In the genomic region with DNA sequence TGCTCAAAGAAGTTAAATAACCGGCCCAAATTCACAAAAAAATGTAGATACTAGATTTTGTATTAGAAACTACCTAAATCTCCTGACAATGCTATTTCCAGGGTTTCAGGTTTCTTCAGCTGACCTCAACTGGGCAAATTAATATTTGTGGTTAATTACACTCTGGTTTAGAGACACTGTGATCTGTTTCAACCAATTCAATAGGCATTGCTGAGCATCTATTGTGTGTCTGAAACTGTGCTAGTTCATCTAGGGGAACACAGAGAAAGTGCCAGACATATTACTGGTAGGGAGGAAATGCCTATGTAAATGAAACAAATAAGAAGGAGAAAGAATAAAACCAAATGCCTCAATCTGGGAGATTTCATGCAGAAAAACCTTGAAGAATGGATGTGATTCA, we compare ENCODE assay signal across 24 cellular contexts. TPM values are rescaled to one million over a fixed set of nuclear protein-coding genes. Genes with fewer than 3 reads are reported as not detected.
DNase-seq lines count a peak whose midpoint lies in the region; ATAC-seq and TF ChIP-seq lines count a peak whose summit lies in the region.
"Had no signal": no experiment of that assay in that cellular context is flagged by ENCODE, and none has a peak within 500 bp of the region (broad histone marks: within the 10 kb centered on the region; RNA-seq: fewer than 3 reads in every experiment).

No MANE protein-coding gene starts in this region.

- H3K9me3 ChIP-seq in endodermal cell (ENCODE audit: control insufficient read depth, low read length) (no peaks in the 10 kb centered on the region), transverse colon (no peaks in the 10 kb centered on the region)
- H3K9me3 ChIP-seq: A549, HAP-1, SJSA1 had no signal

- intact Hi-C loops in activated T-helper 1 cell treated with anti-CD3 and anti-CD28 coated beads, Interleukin-12 subunit alpha, Interleukin-12 subunit beta, Interleukin-2, Interleukin-4 antibody, amounts not matched to agents 30 ng/mL and 10 ng/mL and 1 ng/mL, durations not matched to agents 14 hours and 24 hours and 36 hours (cut with micrococcal nuclease) = no loop called here
- intact Hi-C loops in transverse colon (cut with DNase I; ENCODE audit: low total_unique reads) = no loop called here

- no peak for TF ChIP-seq CTCF in endodermal cell (conservative IDR thresholded peaks at IDR 0.05)
- TF ChIP-seq CTCF in transverse colon (IDR thresholded peaks at IDR 0.05) = no peak

- no peak for TF ChIP-seq EP300 in transverse colon (IDR thresholded peaks at IDR 0.05; ENCODE audit: low read depth)

- no peak overlapping the region for H3K27ac Mint-ChIP-seq in activated T-helper 1 cell treated with anti-CD3 and anti-CD28 coated beads, Interleukin-12 subunit alpha, Interleukin-12 subunit beta, Interleukin-2, Interleukin-4 antibody, amounts not matched to agents 30 ng/mL and 10 ng/mL and 1 ng/mL, durations not matched to agents 14 hours and 24 hours and 36 hours
- H3K27ac Mint-ChIP-seq in endodermal cell = no peak overlapping the region
- H3K27ac Mint-ChIP-seq: GM23338, HFFc6 had no signal

- ATAC-seq in GM19463 (IDR thresholded peaks at IDR 0.05; ENCODE audit: unreplicated experiment) = peak; percentile 48
- no peak for ATAC-seq in GM19035 (IDR thresholded peaks at IDR 0.05; ENCODE audit: unreplicated experiment)
- ATAC-seq: A549, GM23338 had no signal

- H3K4me1 ChIP-seq in endodermal cell (ENCODE audit: control insufficient read depth, insufficient read depth, low read length) (no peaks in the 10 kb centered on the region), transverse colon (peaks cover 0 to 27% (median 3%) of the 10 kb centered on the region in 4 donors)

- in situ Hi-C loops in transverse colon (cut with MboI; ENCODE audit: low pct_ligation_motif_present in 1 of 4, low pct_unique_long_range_greater_than_20kb in 1 of 4, low sequenced_read_pairs in 3 of 4) = no loop called here

- no peaks in the 10 kb centered on the region for H3K36me3 ChIP-seq in endodermal cell (ENCODE audit: control insufficient read depth, insufficient read depth, low read length)
- H3K36me3 ChIP-seq in transverse colon = no peaks in the 10 kb centered on the region
- H3K36me3 ChIP-seq: HAP-1, SJSA1 had no signal

- no peak overlapping the region for H3K4me3 ChIP-seq in endodermal cell (ENCODE audit: low read length)
- H3K4me3 ChIP-seq in transverse colon = no peak overlapping the region
- H3K4me3 ChIP-seq: A549, GM23338, HAP-1, SJSA1 had no signal

- H3K27me3 ChIP-seq in endodermal cell (ENCODE audit: control insufficient read depth, insufficient read depth, low read length, poor library complexity, severe bottlenecking) (no peaks in the 10 kb centered on the region), transverse colon (no peaks in the 10 kb centered on the region)
- H3K27me3 ChIP-seq: SJSA1 had no signal

- H3K27me3 Mint-ChIP-seq in activated T-helper 1 cell treated with anti-CD3 and anti-CD28 coated beads, Interleukin-12 subunit alpha, Interleukin-12 subunit beta, Interleukin-2, Interleukin-4 antibody, amounts not matched to agents 30 ng/mL and 10 ng/mL and 1 ng/mL, durations not matched to agents 14 hours and 24 hours and 36 hours (ENCODE audit: insufficient read depth) = peaks cover 4% of the 10 kb centered on the region
- H3K27me3 Mint-ChIP-seq in endodermal cell (ENCODE audit: insufficient read depth) = no peaks in the 10 kb centered on the region
- H3K27me3 Mint-ChIP-seq: CD4-positive, alpha-beta memory T cell had no signal

- H3K27ac ChIP-seq in endodermal cell (ENCODE audit: low read depth, low read length) = no peak overlapping the region
- peak overlapping the region in 1 of 4 donors; percentile 15 for H3K27ac ChIP-seq in transverse colon
- H3K27ac ChIP-seq: A549, HL-60, SJSA1 had no signal

- H3K36me3 Mint-ChIP-seq in activated T-helper 1 cell treated with anti-CD3 and anti-CD28 coated beads, Interleukin-12 subunit alpha, Interleukin-12 subunit beta, Interleukin-2, Interleukin-4 antibody, amounts not matched to agents 30 ng/mL and 10 ng/mL and 1 ng/mL, durations not matched to agents 14 hours and 24 hours and 36 hours (ENCODE audit: low read depth) = peaks cover 7% of the 10 kb centered on the region
- no peaks in the 10 kb centered on the region for H3K36me3 Mint-ChIP-seq in endodermal cell (ENCODE audit: low read depth)
- H3K36me3 Mint-ChIP-seq: CD4-positive, alpha-beta memory T cell had no signal

- WGBS in endodermal cell (ENCODE audit: insufficient coverage in 1 of 2, insufficient read length in 1 of 2), 2 experiments = 100% methylated on average over 1 of the region's 1 CpG; no CpG with 5 or more reads in 1 of the 2 experiments
- WGBS in transverse colon (ENCODE audit: low coverage in 1 of 2), 2 donors = 86 to 95% methylated on average over 1 of the region's 1 CpG

- H3K9ac ChIP-seq in endodermal cell (ENCODE audit: extremely low read depth, low read length, poor library complexity, severe bottlenecking) = no peak overlapping the region

- peak; percentile 6 for DNase-seq in EH (ENCODE audit: low read depth)
- no peak for DNase-seq in activated T-helper 1 cell treated with anti-CD3 and anti-CD28 coated beads, Interleukin-12 subunit alpha, Interleukin-12 subunit beta, Interleukin-2, Interleukin-4 antibody, amounts not matched to agents 30 ng/mL and 10 ng/mL and 1 ng/mL, durations not matched to agents 14 hours and 24 hours and 36 hours (ENCODE audit: low spot score)
- DNase-seq in fibroblast of gingiva (ENCODE audit: low read depth) = peak; percentile 28
- no peak for DNase-seq in endodermal cell
- DNase-seq in transverse colon = no peak
- DNase-seq in inferior parietal cortex (ENCODE audit: extremely low spot score) = no peak
- DNase-seq: C1 segment of cervical spinal cord; CD4-positive, alpha-beta memory T cell; COR-L47; EL; GDM1; HFFc6; NCI-H2029; NCI-H446 treated with DMSO at 0.1 percent for 48 hours; Right ventricle myocardium superior; RPMI8226; T-helper 1 cell had no signal

- H3K9me3 Mint-ChIP-seq in activated T-helper 1 cell treated with anti-CD3 and anti-CD28 coated beads, Interleukin-12 subunit alpha, Interleukin-12 subunit beta, Interleukin-2, Interleukin-4 antibody, amounts not matched to agents 30 ng/mL and 10 ng/mL and 1 ng/mL, durations not matched to agents 14 hours and 24 hours and 36 hours = peaks cover 13% of the 10 kb centered on the region
- no peaks in the 10 kb centered on the region for H3K9me3 Mint-ChIP-seq in endodermal cell
- H3K9me3 Mint-ChIP-seq: CD4-positive, alpha-beta memory T cell; GM23338; HFFc6 had no signal

- H3K4me1 Mint-ChIP-seq in activated T-helper 1 cell treated with anti-CD3 and anti-CD28 coated beads, Interleukin-12 subunit alpha, Interleukin-12 subunit beta, Interleukin-2, Interleukin-4 antibody, amounts not matched to agents 30 ng/mL and 10 ng/mL and 1 ng/mL, durations not matched to agents 14 hours and 24 hours and 36 hours (ENCODE audit: low read depth) = peaks cover 42% of the 10 kb centered on the region
- peaks cover 27% of the 10 kb centered on the region for H3K4me1 Mint-ChIP-seq in endodermal cell

- TF ChIP-seq POLR2A in transverse colon (IDR thresholded peaks at IDR 0.05) = no peak

- peak overlapping the region; percentile 43 for H3K4me3 Mint-ChIP-seq in activated T-helper 1 cell treated with anti-CD3 and anti-CD28 coated beads, Interleukin-12 subunit alpha, Interleukin-12 subunit beta, Interleukin-2, Interleukin-4 antibody, amounts not matched to agents 30 ng/mL and 10 ng/mL and 1 ng/mL, durations not matched to agents 14 hours and 24 hours and 36 hours
- H3K4me3 Mint-ChIP-seq in endodermal cell = no peak overlapping the region
- H3K4me3 Mint-ChIP-seq: CD4-positive, alpha-beta memory T cell; GM23338; HFFc6 had no signal

RNA-seq across cellular contexts. Expression of gene IVNS1ABP, which starts 51.3 kb away (rescaled TPM):
- total RNA-seq in activated T-helper 1 cell treated with anti-CD3 and anti-CD28 coated beads, Interleukin-12 subunit alpha, Interleukin-12 subunit beta, Interleukin-2, Interleukin-4 antibody, amounts not matched to agents 30 ng/mL and 10 ng/mL and 1 ng/mL, durations not matched to agents 14 hours and 24 hours and 36 hours = 207 and 225 TPM in 2 replicates
- total RNA-seq in endodermal cell (100 to 1,000 TPM; 122 to 163 TPM), transverse colon (100 to 1,000 TPM in 3 of 4 donors, 10 to 100 TPM in 1; 50.5 to 174 (median 133) TPM)
- 200 TPM for polyA plus RNA-seq in endodermal cell (2013, experiment 1 of 2)
- 179 TPM for polyA plus RNA-seq in endodermal cell (2013, experiment 2 of 2)

Comparison
In these comparisons a context has a peak if more than half of its experiments do, and no peak if none do; other contexts are left out.
1. DNase-seq: peak in EH (single experiment) and fibroblast of gingiva (single experiment); none in activated T-helper 1 cell treated with anti-CD3 and anti-CD28 coated beads, Interleukin-12 subunit alpha, Interleukin-12 subunit beta, Interleukin-2, Interleukin-4 antibody, amounts not matched to agents 30 ng/mL and 10 ng/mL and 1 ng/mL, durations not matched to agents 14 hours and 24 hours and 36 hours (single experiment), endodermal cell (single experiment), transverse colon (single experiment) and inferior parietal cortex (single experiment).